9 cellular contexts compared by ENCODE assay signal in the genomic region with DNA sequence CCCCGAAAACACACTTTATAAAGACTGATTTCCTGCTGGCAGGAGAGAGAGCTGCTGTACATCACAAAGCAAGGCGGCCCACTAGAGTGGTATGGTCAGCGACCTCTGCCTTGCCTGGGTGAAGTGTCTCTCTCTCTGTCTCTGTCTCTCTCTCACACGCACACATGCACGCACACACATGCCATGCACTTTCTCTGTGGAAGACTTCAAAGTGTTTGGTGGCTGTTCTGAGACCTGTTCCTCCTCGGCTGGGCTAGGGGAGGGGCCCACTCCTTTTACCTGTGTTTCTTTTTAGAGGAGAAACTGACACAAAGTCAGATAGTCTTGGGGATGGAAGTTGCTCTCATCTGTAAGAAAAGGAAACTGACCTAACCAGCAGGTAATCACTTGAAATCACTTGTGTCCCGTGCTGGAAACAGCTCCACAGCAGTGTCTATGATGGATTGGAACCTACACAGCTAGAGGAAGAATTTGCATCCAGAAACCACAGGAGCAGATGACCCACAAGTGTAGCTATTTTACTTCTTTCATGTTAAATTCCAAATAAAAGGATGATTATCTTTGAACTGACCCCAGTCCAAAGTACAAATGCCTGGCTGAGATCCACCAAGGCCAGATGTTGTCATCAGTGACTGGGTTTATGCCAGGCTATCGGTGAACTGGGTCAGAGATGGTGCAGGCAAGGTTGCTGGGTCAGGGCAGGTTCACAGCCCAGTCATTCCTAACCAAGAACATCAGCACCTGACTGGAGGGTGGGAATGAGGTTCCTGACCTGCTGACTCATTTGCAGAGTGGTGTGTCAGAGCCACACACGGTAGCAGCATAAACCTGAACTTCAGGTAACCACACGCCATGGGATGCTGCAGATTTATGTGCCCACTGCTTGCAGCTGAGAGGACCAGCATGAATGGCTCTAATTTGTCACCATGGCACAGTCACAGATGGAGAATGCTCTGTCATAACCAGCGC.
A peak's percentile ranks its signal among the peaks of the same experiment; 100 is the strongest.
DNase-seq lines count a peak whose midpoint lies in the region; ATAC-seq lines count a peak whose summit lies in the region.
"Had no signal": no experiment of that assay in that cellular context is flagged by ENCODE, and none has a peak within 500 bp of the region (broad histone marks: within the 10 kb centered on the region; RNA-seq: fewer than 3 reads in every experiment).

No MANE protein-coding gene starts in this region.

- H2BK5ac ChIP-seq in trophoblast cell (ENCODE audit: low read depth, low read length, poor library complexity) = no peak overlapping the region

- POLR2A ChIA-PET in naive thymus-derived CD8-positive, alpha-beta T cell (lab: Charles Lee) = no interaction called here

- no peak overlapping the region for H3K14ac ChIP-seq in trophoblast cell (ENCODE audit: low read length)

- H3K79me1 ChIP-seq in trophoblast cell (ENCODE audit: low read length) = no peaks in the 10 kb centered on the region

- no peak overlapping the region for H2BK12ac ChIP-seq in trophoblast cell (ENCODE audit: low read length)

- WGBS in trophoblast cell (ENCODE audit: extremely low coverage, insufficient coverage, insufficient read length) = no CpG with 5 or more reads among the region's 11 CpGs

- H3K36me3 ChIP-seq in trophoblast cell (ENCODE audit: control insufficient read depth in 1 of 2, insufficient read depth in 2 of 2, low read length in 2 of 2) (no peaks in the 10 kb centered on the region), H7 (replicated peaks; ENCODE audit: control insufficient read depth, insufficient read depth, low read length) (no peaks in the 10 kb centered on the region)
- H3K36me3 ChIP-seq: neural progenitor cell had no signal

- no peaks in the 10 kb centered on the region for H3K79me2 ChIP-seq in trophoblast cell (ENCODE audit: control insufficient read depth, insufficient read depth, low read length, poor library complexity)

- ATAC-seq in GM19025 (IDR thresholded peaks at IDR 0.05; ENCODE audit: low read depth, unreplicated experiment) (peak; percentile 56), HG03565 (IDR thresholded peaks at IDR 0.05; ENCODE audit: unreplicated experiment) (peak; percentile 60)
- ATAC-seq in central memory CD8-positive, alpha-beta T cell (replicated peaks; ENCODE audit: extremely low read depth, poor library complexity, severe bottlenecking) = peak; percentile 36
- no peak for ATAC-seq in naive thymus-derived CD8-positive, alpha-beta T cell

- H3K27ac Mint-ChIP-seq in central memory CD8-positive, alpha-beta T cell (ENCODE audit: low read depth) = no peak overlapping the region
- peak overlapping the region in 2 of 10 donors; percentile 15 to 73 for H3K27ac Mint-ChIP-seq in naive thymus-derived CD8-positive, alpha-beta T cell
- H3K27ac Mint-ChIP-seq: neural progenitor cell had no signal

- no peak overlapping the region for H4K91ac ChIP-seq in trophoblast cell (ENCODE audit: low read depth, low read length)

- no peaks in the 10 kb centered on the region for H3K9me3 Mint-ChIP-seq in central memory CD8-positive, alpha-beta T cell
- H3K9me3 Mint-ChIP-seq in naive thymus-derived CD8-positive, alpha-beta T cell = no peaks in the 10 kb centered on the region
- H3K9me3 Mint-ChIP-seq: neural progenitor cell had no signal

- H3K4me1 ChIP-seq in trophoblast cell (ENCODE audit: control insufficient read depth in 1 of 2, insufficient read depth in 2 of 2, low read length in 2 of 2) = peaks cover 12 to 14% of the 10 kb centered on the region in 2 experiments

- no peak overlapping the region for H3K4me3 ChIP-seq in trophoblast cell (ENCODE audit: low read depth, low read length)
- H3K4me3 ChIP-seq in H7 (ENCODE audit: insufficient read depth, low read depth, low read length) = no peak overlapping the region
- H3K4me3 ChIP-seq: neural progenitor cell had no signal

- no peak overlapping the region for H4K8ac ChIP-seq in trophoblast cell (ENCODE audit: low read depth, low read length)

- no peaks in the 10 kb centered on the region for H3K4me1 Mint-ChIP-seq in central memory CD8-positive, alpha-beta T cell
- H3K4me1 Mint-ChIP-seq in naive thymus-derived CD8-positive, alpha-beta T cell = peaks cover 5 to 12% (median 6%) of the 10 kb centered on the region in 4 donors

- H2AFZ ChIP-seq in trophoblast cell (ENCODE audit: insufficient read depth, low read length, poor library complexity) = no peak overlapping the region
- H2AFZ ChIP-seq: neural progenitor cell had no signal

- H3K27me3 ChIP-seq in trophoblast cell (ENCODE audit: insufficient read depth, low read length) (no peaks in the 10 kb centered on the region), H7 (ENCODE audit: control insufficient read depth, insufficient read depth, low read length) (no peaks in the 10 kb centered on the region)
- H3K27me3 ChIP-seq: neural progenitor cell had no signal

- no peak overlapping the region for H3K4ac ChIP-seq in trophoblast cell (ENCODE audit: low read depth, low read length)

- no peak for DNase-seq in central memory CD8-positive, alpha-beta T cell (ENCODE audit: low spot score in 2 of 2)
- DNase-seq in trophoblast cell (peak; percentile 84 to 86), 8988T (no peak), H7 (no peak)
- DNase-seq in naive thymus-derived CD8-positive, alpha-beta T cell = no peak
- DNase-seq: NCI-H1105 had no signal

- H3K27me3 Mint-ChIP-seq in central memory CD8-positive, alpha-beta T cell = peaks cover 11% of the 10 kb centered on the region
- H3K27me3 Mint-ChIP-seq in naive thymus-derived CD8-positive, alpha-beta T cell = no peaks in the 10 kb centered on the region

- no peak overlapping the region for H4K12ac ChIP-seq in trophoblast cell (ENCODE audit: low read depth, low read length)

- no peak overlapping the region for H2BK120ac ChIP-seq in trophoblast cell (ENCODE audit: insufficient read depth, low read length, poor library complexity)

- no peak overlapping the region for H3K23ac ChIP-seq in trophoblast cell (ENCODE audit: low read length)

- no peak overlapping the region for H3K9ac ChIP-seq in trophoblast cell (ENCODE audit: low read length)
- H3K9ac ChIP-seq: neural progenitor cell had no signal

- H3K4me3 Mint-ChIP-seq in central memory CD8-positive, alpha-beta T cell = no peak overlapping the region
- peak overlapping the region in 1 of 10 donors; percentile 49 for H3K4me3 Mint-ChIP-seq in naive thymus-derived CD8-positive, alpha-beta T cell
- H3K4me3 Mint-ChIP-seq: neural progenitor cell had no signal

- H2AK5ac ChIP-seq in trophoblast cell (ENCODE audit: low read length) = no peak overlapping the region

- H3K18ac ChIP-seq in trophoblast cell (ENCODE audit: low read length) = no peak overlapping the region

- no peak overlapping the region for H3K27ac ChIP-seq in trophoblast cell (ENCODE audit: low read depth, low read length)
- H3K27ac ChIP-seq: neural progenitor cell had no signal

- no peak overlapping the region for H3K4me2 ChIP-seq in trophoblast cell (ENCODE audit: low read length)
- H3K4me2 ChIP-seq: neural progenitor cell had no signal

- no peaks in the 10 kb centered on the region for H3K36me3 Mint-ChIP-seq in central memory CD8-positive, alpha-beta T cell (ENCODE audit: insufficient read depth)
- H3K36me3 Mint-ChIP-seq in naive thymus-derived CD8-positive, alpha-beta T cell = peaks cover 0 to 4% (median 0%) of the 10 kb centered on the region in 3 donors
- H3K36me3 Mint-ChIP-seq: neural progenitor cell had no signal

- H3K9me3 ChIP-seq in trophoblast cell (ENCODE audit: insufficient read depth, low read depth, low read length) = no peaks in the 10 kb centered on the region

Comparison
In these comparisons a context has a peak if more than half of its experiments do, and no peak if none do; other contexts are left out.
1. ATAC-seq: peak in GM19025 (single experiment), HG03565 (single experiment) and central memory CD8-positive, alpha-beta T cell (single experiment); none in naive thymus-derived CD8-positive, alpha-beta T cell (0 of 2).
2. DNase-seq: peak in trophoblast cell (2 of 2); none in central memory CD8-positive, alpha-beta T cell (0 of 2), 8988T (single experiment), H7 (single experiment) and naive thymus-derived CD8-positive, alpha-beta T cell (0 of 10).